In genomic region chr3:185353823-185354614, GRCh38 we compare ENCODE assay signal across 1 cellular context.
TF ChIP-seq lines count a peak whose summit lies in the region.

No MANE protein-coding gene starts in this region.

TF ChIP-seq in HEK293, 187 proteins besides CTCF, POLR2A, EP300 and RAD21 (continued from another document):
- TF ChIP-seq ZNF518A (tag by site-specific recombination; conservative IDR thresholded peaks at IDR 0.05; ENCODE audit: low read depth) (no peak), ZFP37 (tag by site-specific recombination; IDR thresholded peaks at IDR 0.05) (0 out of 2 replicates have a peak, but pooled peaks have one; percentile 25)
